Comparison of ENCODE assay signal across 22 cellular contexts in genomic region chr10:86368046-86368445, GRCh38. TPM values are rescaled to one million over a fixed set of nuclear protein-coding genes. Genes with fewer than 3 reads are reported as not detected.
DNase-seq lines count a peak whose midpoint lies in the region; ATAC-seq and TF ChIP-seq lines count a peak whose summit lies in the region.
"Had no signal": no experiment of that assay in that cellular context is flagged by ENCODE, and none has a peak within 500 bp of the region (broad histone marks: within the 10 kb centered on the region; RNA-seq: fewer than 3 reads in every experiment).

No MANE protein-coding gene starts in this region.

- intact Hi-C loops in CD4-positive, alpha-beta memory T cell (cut with micrococcal nuclease): no loop called here
- intact Hi-C loops in posterior vena cava (cut with DNase I): no loop called here
- intact Hi-C loops in Calu3 (cut with micrococcal nuclease; ENCODE audit: unreplicated experiment): loop anchor here (10.0 kb wide), 1 partner anchor 823 kb away; no protein-coding TSS in a partner anchor

- H3K27ac Mint-ChIP-seq in CD4-positive, alpha-beta memory T cell: no peak overlapping the region
- H3K27ac Mint-ChIP-seq in endothelial cell (ENCODE audit: unreplicated experiment): peak overlapping the region; percentile 39
- H3K27ac Mint-ChIP-seq in Calu3 (ENCODE audit: unreplicated experiment): no peak overlapping the region

- ATAC-seq in HG03354 (IDR thresholded peaks at IDR 0.05; ENCODE audit: poor library complexity, severe bottlenecking, unreplicated experiment): no peak

- H3K4me1 ChIP-seq in CD4-positive, alpha-beta memory T cell (ENCODE audit: insufficient read depth, low read length): peaks cover 22% of the 10 kb centered on the region
- H3K4me1 ChIP-seq in Peyer's patch: peaks cover 0 to 31% (median 17%) of the 10 kb centered on the region in 4 donors

- DNase-seq in CD4-positive, alpha-beta memory T cell: no peak
- DNase-seq in Peyer's patch: peak in 2 of 3 donors; percentile 11 to 18
- DNase-seq in endothelial cell (ENCODE audit: low spot score): no peak
- DNase-seq in posterior vena cava (ENCODE audit: low spot score): peak; percentile 50
- DNase-seq in NCI-H1417 treated with DMSO at 0.1 percent for 48 hours (lab: John Stamatoyannopoulos, UW): no peak
- no peak for DNase-seq in Calu3
- DNase-seq: cortex of kidney, DMS153, GF-D8, Kasumi-1, NCI-H1092, NCI-H526 treated with DMSO at 0.1 percent for 48 hours, stomach, uterus had no signal

- CTCF ChIA-PET in CD4-positive, alpha-beta memory T cell (lab: Charles Lee; ENCODE audit: partially characterized antibody): interaction anchor here (0.8 kb wide), 1 partner anchor 8 kb away, joined by 4 read pairs; no protein-coding TSS in a partner anchor
- CTCF ChIA-PET in Calu3 (lab: Charles Lee): no interaction called here

- no peaks in the 10 kb centered on the region for H3K36me3 ChIP-seq in CD4-positive, alpha-beta memory T cell (ENCODE audit: insufficient read depth, low read length)
- no peaks in the 10 kb centered on the region for H3K36me3 ChIP-seq in Peyer's patch
- H3K36me3 ChIP-seq: ovary, stomach, uterus had no signal

- peak overlapping the region; percentile 7 to 81 (median 72) for H3K4me3 Mint-ChIP-seq in CD4-positive, alpha-beta memory T cell
- H3K4me3 Mint-ChIP-seq in endothelial cell (ENCODE audit: unreplicated experiment) (no peak overlapping the region), Calu3 (ENCODE audit: low read depth, unreplicated experiment) (no peak overlapping the region)

- no peak overlapping the region for H3K27ac ChIP-seq in CD4-positive, alpha-beta memory T cell (ENCODE audit: low read depth, low read length)
- no peak overlapping the region for H3K27ac ChIP-seq in Peyer's patch
- H3K27ac ChIP-seq: epithelial cell of prostate, ovary, stomach, uterus, VCaP had no signal

- TF ChIP-seq POLR2A in Peyer's patch (IDR thresholded peaks at IDR 0.05): no peak

- H3K9me3 ChIP-seq in CD4-positive, alpha-beta memory T cell (ENCODE audit: control insufficient read depth in 1 of 2, low read length in 2 of 2): no peaks in the 10 kb centered on the region
- no peaks in the 10 kb centered on the region for H3K9me3 ChIP-seq in Peyer's patch
- H3K9me3 ChIP-seq: ovary, stomach, uterus had no signal

- H3K4me1 Mint-ChIP-seq in CD4-positive, alpha-beta memory T cell: peaks cover 5 to 29% (median 14%) of the 10 kb centered on the region in 4 donors
- H3K4me1 Mint-ChIP-seq in endothelial cell (ENCODE audit: unreplicated experiment) (peaks cover 10% of the 10 kb centered on the region), Calu3 (ENCODE audit: low read depth, unreplicated experiment) (peaks cover 8% of the 10 kb centered on the region)

- BruUV-seq in Calu3 (replicated peaks; lab: Mats Ljungman, UMichigan): no TSS peak

- H3K9me3 Mint-ChIP-seq in CD4-positive, alpha-beta memory T cell: peaks cover 0 to 3% (median 0%) of the 10 kb centered on the region in 8 donors
- no peaks in the 10 kb centered on the region for H3K9me3 Mint-ChIP-seq in endothelial cell (ENCODE audit: unreplicated experiment)
- H3K9me3 Mint-ChIP-seq in Calu3 (ENCODE audit: low read depth, unreplicated experiment): no peaks in the 10 kb centered on the region

- no peak overlapping the region for H3K4me3 ChIP-seq in CD4-positive, alpha-beta memory T cell (ENCODE audit: low read length in 2 of 2)
- no peak overlapping the region for H3K4me3 ChIP-seq in Peyer's patch
- H3K4me3 ChIP-seq: GM12878 had no signal

- H3K27me3 ChIP-seq in CD4-positive, alpha-beta memory T cell (ENCODE audit: insufficient read depth, low read length): peaks cover 26% of the 10 kb centered on the region
- peaks cover 0 to 15% of the 10 kb centered on the region in 2 donors for H3K27me3 ChIP-seq in Peyer's patch
- H3K27me3 ChIP-seq: ovary, uterus had no signal

- peaks cover 35 to 53% of the 10 kb centered on the region in 2 donors for H3K27me3 Mint-ChIP-seq in CD4-positive, alpha-beta memory T cell
- H3K27me3 Mint-ChIP-seq in endothelial cell (ENCODE audit: unreplicated experiment) (peaks cover 32% of the 10 kb centered on the region), Calu3 (ENCODE audit: unreplicated experiment) (peaks cover 89% of the 10 kb centered on the region)

- POLR2A ChIA-PET in CD4-positive, alpha-beta memory T cell (lab: Charles Lee; ENCODE audit: partially characterized antibody): no interaction called here

- no peaks in the 10 kb centered on the region for H3K36me3 Mint-ChIP-seq in CD4-positive, alpha-beta memory T cell
- H3K36me3 Mint-ChIP-seq in endothelial cell (ENCODE audit: low read depth, unreplicated experiment): no peaks in the 10 kb centered on the region
- peaks cover 10% of the 10 kb centered on the region for H3K36me3 Mint-ChIP-seq in Calu3 (ENCODE audit: insufficient read depth, unreplicated experiment)

- TF ChIP-seq CTCF in Peyer's patch (IDR thresholded peaks at IDR 0.05) (no peak), endothelial cell (IDR thresholded peaks at IDR 0.05; ENCODE audit: unreplicated experiment) (no peak), Calu3 (IDR thresholded peaks at IDR 0.05; ENCODE audit: unreplicated experiment) (no peak)

RNA-seq across cellular contexts. Expression of gene GRID1, which starts 1.5 kb away (rescaled TPM):
- total RNA-seq in CD4-positive, alpha-beta memory T cell: not detected
- polyA plus RNA-seq in CD4-positive, alpha-beta memory T cell: not detected
- total RNA-seq in Peyer's patch (10 to 100 TPM in 1 of 4 donors, 1 to 10 TPM in 2, under 1 TPM in 1; 0.35 to 10.7 (median 1.3) TPM), endothelial cell (ENCODE audit: unreplicated experiment) (0.26 TPM), posterior vena cava (1 to 10 TPM; 4.4 to 5.6 TPM), Calu3 (2022) (0.10 TPM in 1 of 2 replicates, not detected in the other)
- total RNA-seq: HT-29; mononuclear cell; T-helper 1 cell treated with Interleukin-12 subunit alpha and Interleukin-12 subunit beta and Interleukin-4 antibody, amounts not matched to agents 30 ng/mL and 1 ng/mL, for 36 hours had no signal

Comparison
In these comparisons a context has a peak if more than half of its experiments do, and no peak if none do; other contexts are left out.
1. DNase-seq: peak in Peyer's patch (2 of 3) and posterior vena cava (single experiment); none in CD4-positive, alpha-beta memory T cell (0 of 5), endothelial cell (single experiment), NCI-H1417 treated with DMSO at 0.1 percent for 48 hours (single experiment) and Calu3 (single experiment).
2. H3K4me3 Mint-ChIP-seq: peak in CD4-positive, alpha-beta memory T cell (8 of 8); none in endothelial cell (single experiment) and Calu3 (single experiment).